17 cellular contexts compared by ENCODE assay signal in genomic region chr2:18046558-18046957, GRCh38.
DNase-seq lines count a peak whose midpoint lies in the region; ATAC-seq, FAIRE-seq and TF ChIP-seq lines count a peak whose summit lies in the region.
"Had no signal": no experiment of that assay in that cellular context is flagged by ENCODE, and none has a peak within 500 bp of the region (broad histone marks: within the 10 kb centered on the region; RNA-seq: fewer than 3 reads in every experiment).

No MANE protein-coding gene starts in this region.

- intact Hi-C loops in HepG2 (cut with micrococcal nuclease; ENCODE audit: unreplicated experiment): no loop called here
- intact Hi-C loops in left ventricle myocardium superior (cut with micrococcal nuclease): no loop called here
- intact Hi-C loops in posterior cingulate gyrus (cut with DNase I): no loop called here
- intact Hi-C loops in transverse colon (cut with DNase I; ENCODE audit: low total_unique reads): no loop called here

- H3K27ac ChIP-seq in liver (ENCODE audit: low read depth in 1 of 2, low read length in 2 of 2) (no peak overlapping the region), HepG2 (ENCODE audit: extremely low read length, insufficient read depth, low read length) (no peak overlapping the region), transverse colon (no peak overlapping the region)
- H3K27ac ChIP-seq: adrenal gland, neutrophil, VCaP had no signal

- H3K9me3 ChIP-seq in liver (ENCODE audit: control insufficient read depth in 4 of 4, low read length in 3 of 4): no peaks in the 10 kb centered on the region
- no peaks in the 10 kb centered on the region for H3K9me3 ChIP-seq in HepG2 (ENCODE audit: low read length)
- H3K9me3 ChIP-seq in transverse colon: no peaks in the 10 kb centered on the region
- H3K9me3 ChIP-seq: adrenal gland, neutrophil had no signal

- H4K20me1 ChIP-seq in HepG2 (ENCODE audit: insufficient read depth, low read length): no peaks in the 10 kb centered on the region

- no peak for ATAC-seq in HepG2
- ATAC-seq in left ventricle myocardium superior: peak; percentile 88
- ATAC-seq in HG03439 (IDR thresholded peaks at IDR 0.05; ENCODE audit: unreplicated experiment): no peak

- in situ Hi-C loops in HepG2 (cut with HindIII; ENCODE audit: extremely low pct_ligation_motif_present, low pct_unique_long_range_greater_than_20kb) (no loop called here), transverse colon (cut with MboI; ENCODE audit: low pct_ligation_motif_present in 1 of 4, low pct_unique_long_range_greater_than_20kb in 1 of 4, low sequenced_read_pairs in 3 of 4) (no loop called here)

- TF ChIP-seq CTCF in liver (IDR thresholded peaks at IDR 0.05; ENCODE audit: low read depth, low read length, missing input control): no peak
- no peak for TF ChIP-seq CTCF in HepG2 (CRISPR knock-in tag; IDR thresholded peaks at IDR 0.05)
- no peak for TF ChIP-seq CTCF in transverse colon (IDR thresholded peaks at IDR 0.05)

- no peak overlapping the region for H3K4me3 ChIP-seq in liver (ENCODE audit: low read depth in 1 of 3, low read length in 3 of 3)
- H3K4me3 ChIP-seq in HepG2 (replicated peaks in 1 of 3; ENCODE audit: insufficient read depth in 1 of 3, low read depth in 2 of 3, low read length in 3 of 3): no peak overlapping the region
- H3K4me3 ChIP-seq in transverse colon: no peak overlapping the region
- H3K4me3 ChIP-seq: adrenal gland had no signal

- H3K79me2 ChIP-seq in HepG2 (ENCODE audit: insufficient read depth, low read length): no peaks in the 10 kb centered on the region

- CTCF ChIA-PET in HepG2 (lab: Yijun Ruan, JAX; ENCODE audit: low intra/inter-chr PET ratio, low total read pairs): no interaction called here

- TF ChIP-seq RAD21 in liver (IDR thresholded peaks at IDR 0.05) (no peak), HepG2 (CRISPR knock-in tag; IDR thresholded peaks at IDR 0.05) (no peak)

- H3K4me1 ChIP-seq in liver (ENCODE audit: control insufficient read depth in 4 of 4, insufficient read depth in 4 of 4, low read length in 3 of 4): no peaks in the 10 kb centered on the region
- H3K4me1 ChIP-seq in HepG2 (ENCODE audit: insufficient read depth, low read length): no peaks in the 10 kb centered on the region
- no peaks in the 10 kb centered on the region for H3K4me1 ChIP-seq in transverse colon
- H3K4me1 ChIP-seq: adrenal gland had no signal

- H3K27me3 ChIP-seq in liver (ENCODE audit: control insufficient read depth in 4 of 4, insufficient read depth in 4 of 4, low read length in 3 of 4) (no peaks in the 10 kb centered on the region), HepG2 (ENCODE audit: control insufficient read depth in 1 of 2, insufficient read depth in 2 of 2, low read length in 2 of 2) (0 out of 5 replicates have a peak, but pooled peaks cover 0 to 4% of the 10 kb centered on the region in 2 experiments), transverse colon (no peaks in the 10 kb centered on the region)
- H3K27me3 ChIP-seq: adrenal gland, neutrophil had no signal

- H3K36me3 ChIP-seq in liver (ENCODE audit: control insufficient read depth in 4 of 4, insufficient read depth in 3 of 4, low read depth in 1 of 4, low read length in 3 of 4): no peaks in the 10 kb centered on the region
- H3K36me3 ChIP-seq in HepG2 (replicated peaks in 1 of 2; ENCODE audit: control insufficient read depth in 1 of 2, insufficient read depth in 2 of 2, low read length in 2 of 2): no peaks in the 10 kb centered on the region
- H3K36me3 ChIP-seq in transverse colon: no peaks in the 10 kb centered on the region
- H3K36me3 ChIP-seq: adrenal gland, neutrophil had no signal

- no peak overlapping the region for H3K9ac ChIP-seq in liver (ENCODE audit: low read depth in 1 of 2, low read length in 2 of 2)
- H3K9ac ChIP-seq in HepG2 (ENCODE audit: insufficient read depth, low read depth, low read length): no peak overlapping the region

- BruUV-seq in HepG2 (replicated peaks; lab: Mats Ljungman, UMichigan): no TSS peak

- H2AFZ ChIP-seq in HepG2 (ENCODE audit: low read length): no peak overlapping the region

- no peak for FAIRE-seq in HepG2 (lab: Jason Lieb, UNC)
- FAIRE-seq: A204.1, endometrium had no signal

- POLR2A ChIA-PET in HepG2 (lab: Yijun Ruan, JAX): no interaction called here

- DNase-seq in HepG2 (ENCODE audit: low spot score) (no peak), amniotic epithelial cell (ENCODE audit: low read depth) (peak; percentile 48), left ventricle myocardium superior (peak; percentile 24), posterior cingulate gyrus (no peak), transverse colon (no peak), NCI-H82 (lab: John Stamatoyannopoulos, UW) (no peak)
- DNase-seq: activated CD8-positive, alpha-beta memory T cell treated with anti-CD3 and anti-CD28 coated beads, Interleukin-2, amount 50 U/mL, for 48 hours; DMS53; NCI-H187; stimulated activated naive CD4-positive, alpha-beta T cell treated with Interleukin-2 at 50 U/mL for 16 hours had no signal

- TF ChIP-seq POLR2A in HepG2 (IDR thresholded peaks at IDR 0.05; ENCODE audit: insufficient read depth in 1 of 2, low read depth in 2 of 2, low read length in 2 of 2) (no peak), transverse colon (IDR thresholded peaks at IDR 0.05) (no peak)

- no peak overlapping the region for H3K4me2 ChIP-seq in HepG2 (ENCODE audit: low read depth, low read length)

- TF ChIP-seq EP300 in HepG2 (IDR thresholded peaks at IDR 0.05; ENCODE audit: low read depth in 2 of 2, low read length in 2 of 2) (no peak), HepG2 (CRISPR knock-in tag; IDR thresholded peaks at IDR 0.05; ENCODE audit: borderline replicate concordance) (no peak), transverse colon (IDR thresholded peaks at IDR 0.05; ENCODE audit: low read depth) (no peak)

TF ChIP-seq in liver, 16 proteins besides CTCF, POLR2A, EP300 and RAD21:
- TF ChIP-seq FOXA2 (IDR thresholded peaks at IDR 0.05) (no peak), NR2F2 (IDR thresholded peaks at IDR 0.05) (peak; percentile 43)

TF ChIP-seq in HepG2, 621 proteins besides CTCF, POLR2A, EP300 and RAD21 (continues in another document):
- TF ChIP-seq HMG20A (CRISPR knock-in tag; IDR thresholded peaks at IDR 0.05; ENCODE audit: borderline replicate concordance) (no peak), CENPX (CRISPR knock-in tag; IDR thresholded peaks at IDR 0.05) (no peak), MYNN (CRISPR knock-in tag; IDR thresholded peaks at IDR 0.05; ENCODE audit: low read depth) (no peak), ZNF276 (CRISPR knock-in tag; IDR thresholded peaks at IDR 0.05; ENCODE audit: low read depth) (no peak), ZC3H4 (CRISPR knock-in tag; IDR thresholded peaks at IDR 0.05; ENCODE audit: borderline replicate concordance) (no peak), ZNF660 (CRISPR knock-in tag; IDR thresholded peaks at IDR 0.05; ENCODE audit: borderline replicate concordance, low read depth) (no peak), ZFP36L2 (CRISPR knock-in tag; IDR thresholded peaks at IDR 0.05) (no peak)

Comparison
In these comparisons a context has a peak if more than half of its experiments do, and no peak if none do; other contexts are left out.
1. DNase-seq: peak in amniotic epithelial cell (single experiment) and left ventricle myocardium superior (single experiment); none in HepG2 (single experiment), posterior cingulate gyrus (0 of 10), transverse colon (single experiment) and NCI-H82 (single experiment).